1 cellular context compared by ENCODE assay signal in genomic region chr3:111999924-112000835, GRCh38.
TF ChIP-seq lines count a peak whose summit lies in the region.

No MANE protein-coding gene starts in this region.

TF ChIP-seq in IMR-90, 13 proteins besides CTCF, POLR2A, EP300 and RAD21 (continued from another document):
- TF ChIP-seq CEBPB (IDR thresholded peaks at IDR 0.05; ENCODE audit: low read depth, low read length) (no peak), MAFK (IDR thresholded peaks at IDR 0.05; ENCODE audit: low read depth, low read length) (no peak), RCOR1 (IDR thresholded peaks at IDR 0.05; ENCODE audit: insufficient replicate concordance, low read length) (no peak), USF2 (IDR thresholded peaks at IDR 0.05; ENCODE audit: low read depth, low read length) (no peak), MAZ (IDR thresholded peaks at IDR 0.05; ENCODE audit: borderline replicate concordance, low read depth, low read length) (no peak), MXI1 (IDR thresholded peaks at IDR 0.05; ENCODE audit: borderline replicate concordance, low read depth, low read length) (no peak), RFX5 (IDR thresholded peaks at IDR 0.05; ENCODE audit: low read depth, low read length) (no peak), SMC3 (IDR thresholded peaks at IDR 0.05; ENCODE audit: low read depth, low read length) (no peak), BHLHE40 (IDR thresholded peaks at IDR 0.05; ENCODE audit: low read depth, low read length) (no peak), FOS (IDR thresholded peaks at IDR 0.05; ENCODE audit: low read depth, low read length) (no peak), NFE2L2 (IDR thresholded peaks at IDR 0.05; ENCODE audit: low read depth, low read length) (no peak)
